Comparison of ENCODE assay signal across 9 cellular contexts in genomic region chr12:3200032-3200617, GRCh38.
DNase-seq lines count a peak whose midpoint lies in the region; FAIRE-seq and TF ChIP-seq lines count a peak whose summit lies in the region.
"Had no signal": no experiment of that assay in that cellular context is flagged by ENCODE, and none has a peak within 500 bp of the region (broad histone marks: within the 10 kb centered on the region; RNA-seq: fewer than 3 reads in every experiment).

No MANE protein-coding gene starts in this region.

- CTCF ChIA-PET in Caco-2 (lab: Charles Lee): interaction anchor here (0.6 to 0.7 kb wide), 3 partner anchors 28 to 257 kb away, joined by 3 to 4 read pairs (median 3); no protein-coding TSS in a partner anchor

- peaks cover 13% of the 10 kb centered on the region for H3K4me1 Mint-ChIP-seq in Caco-2 (ENCODE audit: low read depth, unreplicated experiment)
- peaks cover 4% of the 10 kb centered on the region for H3K4me1 Mint-ChIP-seq in stimulated activated naive CD8-positive, alpha-beta T cell treated with anti-CD3 and anti-CD28 coated beads, Interleukin-15, Interleukin-2, amounts not matched to agents 100 ng/mL and 50 ng/mL, for 24 hours (ENCODE audit: low read depth)

- no peaks in the 10 kb centered on the region for H3K9me3 ChIP-seq in Caco-2

- H3K4me1 ChIP-seq in Caco-2: 0 out of 2 replicates have a peak, but pooled peaks cover 7% of the 10 kb centered on the region

- TF ChIP-seq CTCF in Caco-2 (IDR thresholded peaks at IDR 0.05; ENCODE audit: insufficient read depth in 1 of 2, low read depth in 1 of 2, low read length in 1 of 2, severe bottlenecking in 1 of 2, unreplicated experiment in 1 of 2) (no peak), bronchial epithelial cell (IDR thresholded peaks at IDR 0.05; ENCODE audit: insufficient read depth, low read length, severe bottlenecking) (no peak), kidney epithelial cell (IDR thresholded peaks at IDR 0.05; ENCODE audit: insufficient read depth, low read length, poor library complexity, severe bottlenecking) (no peak)

- FAIRE-seq in bronchial epithelial cell (lab: Jason Lieb, UNC): no peak

- peak overlapping the region; percentile 89 for H3K4me3 Mint-ChIP-seq in Caco-2 (ENCODE audit: unreplicated experiment)
- H3K4me3 Mint-ChIP-seq in stimulated activated naive CD8-positive, alpha-beta T cell treated with anti-CD3 and anti-CD28 coated beads, Interleukin-15, Interleukin-2, amounts not matched to agents 100 ng/mL and 50 ng/mL, for 24 hours: peak overlapping the region; percentile 67

- no peaks in the 10 kb centered on the region for H3K9me3 Mint-ChIP-seq in Caco-2 (ENCODE audit: unreplicated experiment)
- no peaks in the 10 kb centered on the region for H3K9me3 Mint-ChIP-seq in stimulated activated naive CD8-positive, alpha-beta T cell treated with anti-CD3 and anti-CD28 coated beads, Interleukin-15, Interleukin-2, amounts not matched to agents 100 ng/mL and 50 ng/mL, for 24 hours
- H3K9me3 Mint-ChIP-seq: central memory CD8-positive, alpha-beta T cell had no signal

- DNase-seq in Caco-2 (peak; percentile 82 to 89), NCI-H2171 treated with DMSO at 0.1 percent for 48 hours (lab: John Stamatoyannopoulos, UW) (peak; percentile 73), bronchial epithelial cell (ENCODE audit: low read depth) (peak; percentile 27), kidney epithelial cell (ENCODE audit: low read depth) (no peak), HuH-7 (ENCODE audit: low spot score) (no peak), NK-92 (lab: John Stamatoyannopoulos, UW; ENCODE audit: unreplicated experiment) (no peak)
- no peak for DNase-seq in activated naive CD4-positive, alpha-beta T cell (lab: John Stamatoyannopoulos, UW)

- H3K27me3 ChIP-seq in Caco-2 (replicated peaks; ENCODE audit: control insufficient read depth, insufficient read depth, low read length) (no peaks in the 10 kb centered on the region), bronchial epithelial cell (ENCODE audit: control insufficient read depth, insufficient read depth, low read length) (peaks cover 13% of the 10 kb centered on the region), kidney epithelial cell (ENCODE audit: control insufficient read depth, insufficient read depth, low read length) (peaks cover 20% of the 10 kb centered on the region)

- H3K36me3 Mint-ChIP-seq in Caco-2 (ENCODE audit: insufficient read depth, unreplicated experiment): peaks cover 8% of the 10 kb centered on the region
- H3K36me3 Mint-ChIP-seq in stimulated activated naive CD8-positive, alpha-beta T cell treated with anti-CD3 and anti-CD28 coated beads, Interleukin-15, Interleukin-2, amounts not matched to agents 100 ng/mL and 50 ng/mL, for 24 hours (ENCODE audit: low read depth): no peaks in the 10 kb centered on the region

- POLR2A ChIA-PET in Caco-2 (lab: Charles Lee): interaction anchor here (0.8 kb wide), 1 partner anchor 65 kb away, joined by 3 read pairs; no protein-coding TSS in a partner anchor

- no peak overlapping the region for H3K27ac Mint-ChIP-seq in Caco-2 (ENCODE audit: unreplicated experiment)
- no peak overlapping the region for H3K27ac Mint-ChIP-seq in stimulated activated naive CD8-positive, alpha-beta T cell treated with anti-CD3 and anti-CD28 coated beads, Interleukin-15, Interleukin-2, amounts not matched to agents 100 ng/mL and 50 ng/mL, for 24 hours

- H3K36me3 ChIP-seq in Caco-2 (ENCODE audit: control insufficient read depth, insufficient read depth, low read length): no peaks in the 10 kb centered on the region
- no peaks in the 10 kb centered on the region for H3K36me3 ChIP-seq in bronchial epithelial cell (ENCODE audit: control insufficient read depth, insufficient read depth, low read length)
- H3K36me3 ChIP-seq in kidney epithelial cell (ENCODE audit: control insufficient read depth, insufficient read depth, low read length): no peaks in the 10 kb centered on the region

- intact Hi-C loops in Caco-2 (cut with micrococcal nuclease; ENCODE audit: unreplicated experiment): loop anchor here (1.0 to 5.0 kb wide), 2 partner anchors 42 to 124 kb away; no protein-coding TSS in a partner anchor

- H3K4me3 ChIP-seq in Caco-2 (ENCODE audit: low read depth, low read length): peak overlapping the region; percentile 61
- peak overlapping the region; percentile 46 for H3K4me3 ChIP-seq in bronchial epithelial cell (ENCODE audit: low read depth, low read length)
- H3K4me3 ChIP-seq in kidney epithelial cell (ENCODE audit: low read depth, low read length): peak overlapping the region; percentile 45

- peaks cover 8% of the 10 kb centered on the region for H3K27me3 Mint-ChIP-seq in Caco-2 (ENCODE audit: insufficient read depth, unreplicated experiment)
- peaks cover 53% of the 10 kb centered on the region for H3K27me3 Mint-ChIP-seq in stimulated activated naive CD8-positive, alpha-beta T cell treated with anti-CD3 and anti-CD28 coated beads, Interleukin-15, Interleukin-2, amounts not matched to agents 100 ng/mL and 50 ng/mL, for 24 hours

- BruUV-seq in Caco-2 (replicated peaks; lab: Mats Ljungman, UMichigan): no TSS peak

Comparison
In these comparisons a context has a peak if more than half of its experiments do, and no peak if none do; other contexts are left out.
1. DNase-seq: peak in Caco-2 (2 of 2), NCI-H2171 treated with DMSO at 0.1 percent for 48 hours (single experiment) and bronchial epithelial cell (single experiment); none in kidney epithelial cell (single experiment), HuH-7 (single experiment), NK-92 (single experiment) and activated naive CD4-positive, alpha-beta T cell (0 of 4).
2. Peak in every context shown above with its lines, with median percentiles within 50 percentile points of each other: H3K4me3 ChIP-seq.